ENCODE assay signal across 25 cellular contexts in genomic region chr1:65694933-65695332, GRCh38.
"Had no signal": no experiment of that assay in that cellular context is flagged by ENCODE, and none has a peak within 500 bp of the region (broad histone marks: within the 10 kb centered on the region; RNA-seq: fewer than 3 reads in every experiment).

No MANE protein-coding gene starts in this region.

- DNase-seq: activated B cell treated with CpG ODN at 0.5 μM for 24 hours; activated CD4-positive, alpha-beta T cell treated with anti-CD3 and anti-CD28 coated beads for 1 hour; activated CD4-positive, alpha-beta T cell treated with anti-CD3 and anti-CD28 coated beads, Interleukin-2, amount 10 ng/mL, durations not matched to agents 24 days and 14 days; activated CD4-positive, alpha-beta T cell treated with anti-CD3 and anti-CD28 coated beads, Interleukin-2, amount 50 U/mL, for 48 hours; activated CD8-positive, alpha-beta memory T cell treated with anti-CD3 and anti-CD28 coated beads, Interleukin-2, amount 10 ng/mL, durations not matched to agents 7 days and 5 days; activated effector memory CD4-positive, alpha-beta T cell treated with Interleukin-2 at 50 U/mL for 16 hours; activated naive CD4-positive, alpha-beta T cell; activated T-cell treated with anti-CD3 and anti-CD28 coated beads, Interleukin-2, amount 50 U/mL, for 24 hours; amygdala; Kasumi-1; NCI-H1105; NCI-H1436; NCI-H1694 treated with DMSO at 0.1 percent for 48 hours; NCI-H2029 treated with DMSO at 0.1 percent for 48 hours; NCI-H345; NCI-H510A; NCI-H526 treated with DMSO at 0.1 percent for 48 hours; NCI-H82; PC-3; SHP77 treated with DMSO at 0.1 percent for 48 hours had no signal

- H3K9me3 Mint-ChIP-seq: activated B cell treated with CpG ODN at 0.5 μM for 24 hours; activated CD4-positive, alpha-beta T cell treated with anti-CD3 and anti-CD28 coated beads, Interleukin-2, amount 10 ng/mL, durations not matched to agents 24 days and 14 days; activated naive CD4-positive, alpha-beta T cell treated with anti-CD3 and anti-CD28 coated beads, Interleukin-2, amount 50 U/mL, for 24 hours; activated T-cell treated with anti-CD3 and anti-CD28 coated beads, Interleukin-2, amount 50 U/mL, for 24 hours; activated T-helper 1 cell treated with anti-CD3 and anti-CD28 coated beads, Interleukin-12 subunit alpha, Interleukin-12 subunit beta, Interleukin-2, Interleukin-4 antibody, amounts not matched to agents 30 ng/mL and 10 ng/mL and 1 ng/mL, durations not matched to agents 14 hours and 24 hours and 36 hours; brain; central memory CD8-positive, alpha-beta T cell; T-helper 1 cell treated with Interleukin-12 subunit alpha and Interleukin-12 subunit beta and Interleukin-4 antibody, amounts not matched to agents 30 μg/mL and 1 μg/mL, for 36 hours had no signal

- H3K36me3 Mint-ChIP-seq: activated CD8-positive, alpha-beta memory T cell treated with anti-CD3 and anti-CD28 coated beads, Interleukin-2, amount 10 ng/mL, durations not matched to agents 7 days and 5 days; activated naive CD4-positive, alpha-beta T cell treated with anti-CD3 and anti-CD28 coated beads, Interleukin-2, amount 50 U/mL, for 24 hours; brain had no signal

- H3K27me3 Mint-ChIP-seq: activated naive CD4-positive, alpha-beta T cell treated with anti-CD3 and anti-CD28 coated beads, Interleukin-2, amount 50 U/mL, for 24 hours; brain had no signal

- H3K27ac Mint-ChIP-seq: activated B cell treated with CpG ODN at 0.5 μM for 24 hours; activated CD4-positive, alpha-beta T cell treated with anti-CD3 and anti-CD28 coated beads, Interleukin-2, amount 10 ng/mL, durations not matched to agents 24 days and 14 days; activated CD8-positive, alpha-beta memory T cell treated with anti-CD3 and anti-CD28 coated beads, Interleukin-2, amount 10 ng/mL, durations not matched to agents 7 days and 5 days; activated naive CD4-positive, alpha-beta T cell treated with anti-CD3 and anti-CD28 coated beads, Interleukin-2, amount 50 U/mL, for 24 hours; activated T-cell treated with anti-CD3 and anti-CD28 coated beads, Interleukin-2, amount 50 U/mL, for 24 hours; activated T-helper 1 cell treated with anti-CD3 and anti-CD28 coated beads, Interleukin-12 subunit alpha, Interleukin-12 subunit beta, Interleukin-2, Interleukin-4 antibody, amounts not matched to agents 30 ng/mL and 10 ng/mL and 1 ng/mL, durations not matched to agents 14 hours and 24 hours and 36 hours; brain; T-helper 1 cell treated with Interleukin-12 subunit alpha and Interleukin-12 subunit beta and Interleukin-4 antibody, amounts not matched to agents 30 μg/mL and 1 μg/mL, for 36 hours had no signal

- ATAC-seq: activated CD8-positive, alpha-beta memory T cell treated with anti-CD3 and anti-CD28 coated beads, Interleukin-2, amount 10 ng/mL, durations not matched to agents 7 days and 5 days; PC-3 had no signal

- H3K4me3 Mint-ChIP-seq: activated B cell treated with CpG ODN at 0.5 μM for 24 hours; activated CD4-positive, alpha-beta T cell treated with anti-CD3 and anti-CD28 coated beads, Interleukin-2, amount 10 ng/mL, durations not matched to agents 24 days and 14 days; activated CD8-positive, alpha-beta memory T cell treated with anti-CD3 and anti-CD28 coated beads, Interleukin-2, amount 10 ng/mL, durations not matched to agents 7 days and 5 days; activated naive CD4-positive, alpha-beta T cell treated with anti-CD3 and anti-CD28 coated beads, Interleukin-2, amount 50 U/mL, for 24 hours; activated T-cell treated with anti-CD3 and anti-CD28 coated beads, Interleukin-2, amount 50 U/mL, for 24 hours; activated T-helper 1 cell treated with anti-CD3 and anti-CD28 coated beads, Interleukin-12 subunit alpha, Interleukin-12 subunit beta, Interleukin-2, Interleukin-4 antibody, amounts not matched to agents 30 ng/mL and 10 ng/mL and 1 ng/mL, durations not matched to agents 14 hours and 24 hours and 36 hours; brain; central memory CD8-positive, alpha-beta T cell; T-helper 1 cell treated with Interleukin-12 subunit alpha and Interleukin-12 subunit beta and Interleukin-4 antibody, amounts not matched to agents 30 μg/mL and 1 μg/mL, for 36 hours had no signal

- H3K4me1 Mint-ChIP-seq: activated B cell treated with CpG ODN at 0.5 μM for 24 hours; activated CD4-positive, alpha-beta T cell treated with anti-CD3 and anti-CD28 coated beads, Interleukin-2, amount 10 ng/mL, durations not matched to agents 24 days and 14 days; activated CD8-positive, alpha-beta memory T cell treated with anti-CD3 and anti-CD28 coated beads, Interleukin-2, amount 10 ng/mL, durations not matched to agents 7 days and 5 days; activated naive CD4-positive, alpha-beta T cell treated with anti-CD3 and anti-CD28 coated beads, Interleukin-2, amount 50 U/mL, for 24 hours; brain; central memory CD8-positive, alpha-beta T cell had no signal
